Comparison of ENCODE assay signal across 25 cellular contexts in genomic region chr22:28891156-28891733, GRCh38. TPM values are rescaled to one million over a fixed set of nuclear protein-coding genes. Genes with fewer than 3 reads are reported as not detected.
A peak's percentile ranks its signal among the peaks of the same experiment; 100 is the strongest.
DNase-seq lines count a peak whose midpoint lies in the region; ATAC-seq and TF ChIP-seq lines count a peak whose summit lies in the region.
"Had no signal": no experiment of that assay in that cellular context is flagged by ENCODE, and none has a peak within 500 bp of the region (broad histone marks: within the 10 kb centered on the region; RNA-seq: fewer than 3 reads in every experiment).

No MANE protein-coding gene starts in this region.

- DNase-seq in left ventricle myocardium superior (no peak), Right ventricle myocardium inferior (ENCODE audit: missing footprints) (no peak), SK-N-SH (peak; percentile 52), mesothelial cell of epicardium (ENCODE audit: low spot score in 2 of 2, unreplicated experiment in 2 of 2) (no peak), type B pancreatic cell (ENCODE audit: extremely low spot score, unreplicated experiment) (no peak), NCI-H2081 treated with DMSO at 0.1 percent for 48 hours (lab: John Stamatoyannopoulos, UW) (no peak), SW480 (ENCODE audit: low spot score) (no peak)
- no peak for DNase-seq in stimulated activated effector memory CD8-positive, alpha-beta T cell treated with anti-CD3 and anti-CD28 coated beads, Interleukin-12 subunit alpha, Interleukin-12 subunit beta, amount 100 ng/mL, for 72 hours (ENCODE audit: low spot score in 2 of 2)
- DNase-seq: CD4-positive, alpha-beta T cell; DMS53; NCI-H1048; NCI-H1417; NCI-H1694 treated with DMSO at 0.1 percent for 48 hours; NCI-H2081; NCI-H2171; NCI-H446; NCI-H524 treated with DMSO at 0.1 percent for 48 hours; NCI-H82; NK-92 treated with Interleukin-12 subunit alpha and Interleukin-12 subunit beta, amount 100 ng/mL, for 24 hours; PC-9; SHP77; SW 1271 had no signal

- peaks cover 0 to 11% of the 10 kb centered on the region in 2 experiments; a peak in 2 of 4 replicates for H3K4me1 ChIP-seq in SK-N-SH (ENCODE audit: control insufficient read depth in 1 of 2, insufficient read depth in 2 of 2, low read depth in 1 of 2, low read length in 1 of 2)

- no peaks in the 10 kb centered on the region for H3K9me3 Mint-ChIP-seq in mesothelial cell of epicardium
- H3K9me3 Mint-ChIP-seq in type B pancreatic cell: no peaks in the 10 kb centered on the region
- H3K9me3 Mint-ChIP-seq in stimulated activated effector memory CD8-positive, alpha-beta T cell treated with anti-CD3 and anti-CD28 coated beads, Interleukin-12 subunit alpha, Interleukin-12 subunit beta, amount 100 ng/mL, for 72 hours: no peaks in the 10 kb centered on the region
- H3K9me3 Mint-ChIP-seq: CD4-positive, alpha-beta T cell; IgD-negative memory B cell had no signal

- no peaks in the 10 kb centered on the region for H3K9me3 ChIP-seq in SK-N-SH
- H3K9me3 ChIP-seq: BLaER1 treated with 17β-estradiol and CSF1 and Interleukin-3, amounts not matched to agents 10 nM and 100 nM had no signal

- no peak for TF ChIP-seq RAD21 in SK-N-SH (IDR thresholded peaks at IDR 0.05; ENCODE audit: low read length)

- no peaks in the 10 kb centered on the region for H3K36me3 ChIP-seq in SK-N-SH (replicated peaks in 1 of 2; ENCODE audit: control insufficient read depth in 1 of 2, insufficient read depth in 2 of 2, low read length in 1 of 2)
- H3K36me3 ChIP-seq: BLaER1 treated with 17β-estradiol and CSF1 and Interleukin-3, amounts not matched to agents 10 nM and 100 nM had no signal

- H3K4me3 Mint-ChIP-seq in mesothelial cell of epicardium: no peak overlapping the region
- no peak overlapping the region for H3K4me3 Mint-ChIP-seq in type B pancreatic cell
- H3K4me3 Mint-ChIP-seq in stimulated activated effector memory CD8-positive, alpha-beta T cell treated with anti-CD3 and anti-CD28 coated beads, Interleukin-12 subunit alpha, Interleukin-12 subunit beta, amount 100 ng/mL, for 72 hours: no peak overlapping the region
- H3K4me3 Mint-ChIP-seq: CD4-positive, alpha-beta T cell; IgD-negative memory B cell had no signal

- no peaks in the 10 kb centered on the region for H3K9me2 ChIP-seq in SK-N-SH

- H3K27ac Mint-ChIP-seq in mesothelial cell of epicardium (peak overlapping the region; percentile 70), type B pancreatic cell (peak overlapping the region; percentile 38)
- no peak overlapping the region for H3K27ac Mint-ChIP-seq in stimulated activated effector memory CD8-positive, alpha-beta T cell treated with anti-CD3 and anti-CD28 coated beads, Interleukin-12 subunit alpha, Interleukin-12 subunit beta, amount 100 ng/mL, for 72 hours
- H3K27ac Mint-ChIP-seq: CD4-positive, alpha-beta T cell; IgD-negative memory B cell had no signal

- ATAC-seq in left ventricle myocardium superior: peak; percentile 62
- ATAC-seq in Right ventricle myocardium inferior: no peak
- no peak for ATAC-seq in stimulated activated effector memory CD8-positive, alpha-beta T cell treated with anti-CD3 and anti-CD28 coated beads, Interleukin-12 subunit alpha, Interleukin-12 subunit beta, amount 100 ng/mL, for 72 hours

- TF ChIP-seq CTCF in SK-N-SH (IDR thresholded peaks at IDR 0.05) (no peak), mesothelial cell of epicardium (IDR thresholded peaks at IDR 0.05; ENCODE audit: unreplicated experiment) (no peak), type B pancreatic cell (conservative IDR thresholded peaks at IDR 0.05) (no peak)

- H3K27ac ChIP-seq in SK-N-SH (ENCODE audit: low read depth in 2 of 2, low read length in 1 of 2): no peak overlapping the region
- H3K27ac ChIP-seq: BLaER1 treated with 17β-estradiol and CSF1 and Interleukin-3, amounts not matched to agents 10 nM and 100 nM; KMS-11; PC-9 had no signal

- intact Hi-C loops in left ventricle myocardium superior (cut with micrococcal nuclease) (no loop called here), Right ventricle myocardium inferior (cut with DNase I) (no loop called here)

- CTCF ChIA-PET in SK-N-SH (lab: Yijun Ruan, JAX): interaction anchor here (1.0 to 1.1 kb wide), 2 partner anchors 8 to 149 kb away, joined by 3 read pairs; no protein-coding TSS in a partner anchor

- no peak overlapping the region for H3K4me2 ChIP-seq in SK-N-SH
- H3K4me2 ChIP-seq: KMS-11, PC-9 had no signal

- no peaks in the 10 kb centered on the region for H3F3A ChIP-seq in SK-N-SH (replicated peaks; ENCODE audit: insufficient read depth)

- peaks cover 59% of the 10 kb centered on the region for H3K4me1 Mint-ChIP-seq in mesothelial cell of epicardium
- peaks cover 46% of the 10 kb centered on the region for H3K4me1 Mint-ChIP-seq in type B pancreatic cell (ENCODE audit: unreplicated experiment)
- H3K4me1 Mint-ChIP-seq in stimulated activated effector memory CD8-positive, alpha-beta T cell treated with anti-CD3 and anti-CD28 coated beads, Interleukin-12 subunit alpha, Interleukin-12 subunit beta, amount 100 ng/mL, for 72 hours: no peaks in the 10 kb centered on the region

- no peak overlapping the region for H3K9ac ChIP-seq in SK-N-SH
- H3K9ac ChIP-seq: BLaER1 treated with 17β-estradiol and CSF1 and Interleukin-3, amounts not matched to agents 10 nM and 100 nM; KMS-11 had no signal

- H3K4me3 ChIP-seq in SK-N-SH (ENCODE audit: low read depth in 2 of 2, low read length in 1 of 2): no peak overlapping the region
- H3K4me3 ChIP-seq: BLaER1 treated with 17β-estradiol and CSF1 and Interleukin-3, amounts not matched to agents 10 nM and 100 nM; PC-9 had no signal

- peaks cover 42% of the 10 kb centered on the region for H4K20me1 ChIP-seq in SK-N-SH (ENCODE audit: insufficient read depth)

- no peak overlapping the region for H2AFZ ChIP-seq in SK-N-SH (ENCODE audit: low read depth)
- H2AFZ ChIP-seq: PC-9 had no signal

- POLR2A ChIA-PET in SK-N-SH (lab: Yijun Ruan, JAX): interaction anchor here (0.8 kb wide), 1 partner anchor 14 kb away, joined by 3 read pairs; no protein-coding TSS in a partner anchor

- H3K79me2 ChIP-seq in SK-N-SH (ENCODE audit: insufficient read depth): peaks cover 79% of the 10 kb centered on the region

- no peaks in the 10 kb centered on the region for H3K27me3 ChIP-seq in SK-N-SH (ENCODE audit: insufficient read depth)
- H3K27me3 ChIP-seq: BLaER1 treated with 17β-estradiol and CSF1 and Interleukin-3, amounts not matched to agents 10 nM and 100 nM had no signal

- TF ChIP-seq EP300 in SK-N-SH (IDR thresholded peaks at IDR 0.05; ENCODE audit: borderline replicate concordance in 1 of 2, low read depth in 1 of 2, low read length in 1 of 2): peak in 1 of 2 experiments; percentile 21; a peak in 1 of 4 replicates

- WGBS in SK-N-SH (ENCODE audit: low lambda C conversion rate): 73% methylated on average over 2 of the region's 2 CpGs

- H3K27me3 Mint-ChIP-seq in mesothelial cell of epicardium (ENCODE audit: low read depth) (no peaks in the 10 kb centered on the region), type B pancreatic cell (no peaks in the 10 kb centered on the region)

- H3K36me3 Mint-ChIP-seq in mesothelial cell of epicardium (no peaks in the 10 kb centered on the region), type B pancreatic cell (peaks cover 3% of the 10 kb centered on the region)
- H3K36me3 Mint-ChIP-seq in stimulated activated effector memory CD8-positive, alpha-beta T cell treated with anti-CD3 and anti-CD28 coated beads, Interleukin-12 subunit alpha, Interleukin-12 subunit beta, amount 100 ng/mL, for 72 hours: no peaks in the 10 kb centered on the region

TF ChIP-seq in SK-N-SH, 30 proteins besides CTCF, POLR2A, EP300 and RAD21:
- TF ChIP-seq GABPA (IDR thresholded peaks at IDR 0.05; ENCODE audit: low read depth): no peak
- no peak for TF ChIP-seq NRF1 (IDR thresholded peaks at IDR 0.05; ENCODE audit: low read depth, low read length)
- TF ChIP-seq FOXM1 (IDR thresholded peaks at IDR 0.05; ENCODE audit: low read depth): no peak
- TF ChIP-seq NFIC (IDR thresholded peaks at IDR 0.05; ENCODE audit: borderline replicate concordance): no peak
- TF ChIP-seq GATA2 (CRISPR knock-in tag; IDR thresholded peaks at IDR 0.05): no peak
- no peak for TF ChIP-seq MEF2A (IDR thresholded peaks at IDR 0.05; ENCODE audit: borderline replicate concordance, low read depth)
- TF ChIP-seq TCF12 (IDR thresholded peaks at IDR 0.05): no peak
- TF ChIP-seq RFX5 (IDR thresholded peaks at IDR 0.05; ENCODE audit: low read length): no peak
- TF ChIP-seq ELF1 (IDR thresholded peaks at IDR 0.05): no peak
- TF ChIP-seq EZH2phosphoT487 (IDR thresholded peaks at IDR 0.05; ENCODE audit: borderline replicate concordance, low read depth): no peak
- no peak for TF ChIP-seq RCOR1 (IDR thresholded peaks at IDR 0.05; ENCODE audit: low read length)
- no peak for TF ChIP-seq SMC3 (IDR thresholded peaks at IDR 0.05; ENCODE audit: low read depth, low read length)

RNA-seq across cellular contexts. Expression of gene ZNRF3, which starts 7.9 kb away (rescaled TPM):
- 6.9 TPM for total RNA-seq in left ventricle myocardium superior
- total RNA-seq in Right ventricle myocardium inferior: 5.4 TPM
- polyA plus RNA-seq in SK-N-SH (2012; rRNA removed): 2.9 and 4.2 TPM in 2 replicates
- polyA plus RNA-seq in SK-N-SH (2012; cell fraction: cytosol; rRNA removed): 3.2 and 3.9 TPM in 2 replicates
- polyA plus RNA-seq in SK-N-SH (2012; cell fraction: nucleus; rRNA removed): 4.7 and 4.8 TPM in 2 replicates
- total RNA-seq in mesothelial cell of epicardium: 35.9 to 37.3 TPM (median 36.4 TPM) in 3 replicates
- total RNA-seq in type B pancreatic cell (ENCODE audit: low replicate concordance): 17.9 and 23.1 TPM in 2 replicates
